Comparison of ENCODE assay signal across 8 cellular contexts in genomic region chr5:140565024-140565779, GRCh38. TPM values are rescaled to one million over a fixed set of nuclear protein-coding genes. Genes with fewer than 3 reads are reported as not detected.
DNase-seq lines count a peak whose midpoint lies in the region; ATAC-seq, FAIRE-seq and TF ChIP-seq lines count a peak whose summit lies in the region.

No MANE protein-coding gene starts in this region.

- DNase-seq in K562 (ENCODE audit: extremely low read depth in 1 of 4, low spot score in 3 of 4) (peak in 1 of 4 experiments; percentile 4), mesenchymal stem cell (peak; percentile 62), NCI-H82 treated with DMSO at 0.1 percent for 48 hours (lab: John Stamatoyannopoulos, UW; ENCODE audit: unreplicated experiment) (no peak), GOT3 (lab: John Stamatoyannopoulos, UW) (no peak), DMS153 treated with DMSO at 0.1 percent for 48 hours (lab: John Stamatoyannopoulos, UW; ENCODE audit: unreplicated experiment) (no peak), GM13976 (ENCODE audit: low spot score) (no peak)

- peak overlapping the region; percentile 68 to 88 for H3K18ac ChIP-seq in mesenchymal stem cell (ENCODE audit: low read depth in 1 of 2, low read length in 2 of 2)

- peak overlapping the region; percentile 93 to 100 for H3K9ac ChIP-seq in K562 (ENCODE audit: insufficient read depth in 1 of 2, low read depth in 2 of 2, low read length in 2 of 2)
- H3K9ac ChIP-seq in mesenchymal stem cell (ENCODE audit: low read length) = peak overlapping the region; percentile 95

- no peaks in the 10 kb centered on the region for H3K9me2 ChIP-seq in DOHH2 (replicated peaks; ENCODE audit: control insufficient read depth, low read length)

- H3K79me2 ChIP-seq in DOHH2 (ENCODE audit: control insufficient read depth, low read length) (peaks cover 35% of the 10 kb centered on the region), K562 (ENCODE audit: control insufficient read depth, insufficient read depth, low read length) (peaks cover 36% of the 10 kb centered on the region)

- H2AFZ ChIP-seq in K562 (ENCODE audit: low read depth, low read length) (peak overlapping the region; percentile 94), mesenchymal stem cell (ENCODE audit: low read depth, low read length) (peak overlapping the region; percentile 46)

- no peaks in the 10 kb centered on the region for H3F3A ChIP-seq in DOHH2 (ENCODE audit: control insufficient read depth, insufficient read depth)

- POLR2A ChIA-PET in K562 (lab: Yijun Ruan, JAX) = interaction anchor here (0.5 to 6.8 kb wide), 8 partner anchors 8 to 82 kb away, joined by 3 to 46 read pairs (median 4); partner anchors contain the start of genes EIF4EBP3, IK, NDUFA2 and SRA1

- H3K4me1 ChIP-seq in DOHH2 (ENCODE audit: control insufficient read depth, low read length) (peaks cover 23% of the 10 kb centered on the region), K562 (replicated peaks in 1 of 2; ENCODE audit: control insufficient read depth in 2 of 2, insufficient read depth in 2 of 2, low read length in 2 of 2) (peaks cover 26 to 39% of the 10 kb centered on the region in 2 experiments), mesenchymal stem cell (ENCODE audit: control insufficient read depth, insufficient read depth, low read depth, low read length) (peaks cover 29% of the 10 kb centered on the region)

- no peak for TF ChIP-seq EP300 in K562 (IDR thresholded peaks at IDR 0.05; ENCODE audit: low read length)

- H3K27ac ChIP-seq in DOHH2 (ENCODE audit: low read depth, low read length) (peak overlapping the region; percentile 31), K562 (ENCODE audit: extremely low read depth, low read depth, low read length) (peak overlapping the region; percentile 98), mesenchymal stem cell (ENCODE audit: low read length, poor library complexity, severe bottlenecking) (peak overlapping the region; percentile 77)

- FAIRE-seq in K562 (lab: Jason Lieb, UNC) = no peak

- CTCF ChIA-PET in K562 (lab: Yijun Ruan, JAX; ENCODE audit: low intra/inter-chr PET ratio) = no interaction called here

- TF ChIP-seq RAD21 in K562 (CRISPR knock-in tag; conservative IDR thresholded peaks at IDR 0.05 in 1 of 2, IDR thresholded peaks at IDR 0.05 in 1 of 2) = no peak

- no peak for TF ChIP-seq POLR2A in K562 (conservative IDR thresholded peaks at IDR 0.05)

- BruUV-seq in K562 (replicated peaks; lab: Mats Ljungman, UMichigan) = TSS peak; percentile 78

- H2BK15ac ChIP-seq in mesenchymal stem cell (ENCODE audit: low read depth, poor library complexity, severe bottlenecking) = no peak overlapping the region

- H3K9me3 ChIP-seq in DOHH2 (ENCODE audit: control insufficient read depth, insufficient read depth, low read length) (no peaks in the 10 kb centered on the region), K562 (replicated peaks; ENCODE audit: control insufficient read depth, insufficient read depth, low read depth, low read length) (no peaks in the 10 kb centered on the region), mesenchymal stem cell (ENCODE audit: control insufficient read depth, low read length) (no peaks in the 10 kb centered on the region)

- H3K4me2 ChIP-seq in DOHH2 (ENCODE audit: low read length) = peak overlapping the region; percentile 92
- H3K4me2 ChIP-seq in K562 (ENCODE audit: insufficient read depth, low read length) = peak overlapping the region; percentile 99
- H3K4me2 ChIP-seq in mesenchymal stem cell (ENCODE audit: low read length, poor library complexity, severe bottlenecking) = peak overlapping the region; percentile 69

- intact Hi-C loops in K562 (cut with micrococcal nuclease) = no loop called here

- H3K79me1 ChIP-seq in mesenchymal stem cell (replicated peaks; ENCODE audit: low read length, poor library complexity, severe bottlenecking) = peaks cover 53% of the 10 kb centered on the region

- H3K27me3 ChIP-seq in DOHH2 (ENCODE audit: control insufficient read depth, low read length) (no peaks in the 10 kb centered on the region), K562 (ENCODE audit: control insufficient read depth in 2 of 2, insufficient read depth in 2 of 2, low read length in 2 of 2) (no peaks in the 10 kb centered on the region), mesenchymal stem cell (ENCODE audit: control insufficient read depth in 1 of 2, insufficient read depth in 1 of 2, low read length in 2 of 2) (no peaks in the 10 kb centered on the region)

- H2BK120ac ChIP-seq in mesenchymal stem cell (ENCODE audit: low read depth, low read length) = peak overlapping the region; percentile 11

- H3K36me3 ChIP-seq in DOHH2 (ENCODE audit: control insufficient read depth, low read length) (peaks cover 40% of the 10 kb centered on the region), K562 (ENCODE audit: control insufficient read depth, insufficient read depth, low read length) (peaks cover 45% of the 10 kb centered on the region), mesenchymal stem cell (ENCODE audit: control insufficient read depth in 1 of 2, insufficient read depth in 2 of 2, low read depth in 1 of 2, low read length in 2 of 2) (peaks cover 50 to 56% of the 10 kb centered on the region in 2 experiments)

- peak overlapping the region; percentile 29 to 93 for H3K4ac ChIP-seq in mesenchymal stem cell (ENCODE audit: low read depth in 1 of 2, low read length in 2 of 2)

- in situ Hi-C loops in K562 (cut with MboI) = loop anchor here (5.0 kb wide), 1 partner anchor 77 kb away; no protein-coding TSS in a partner anchor
- in situ Hi-C loops in GM13976 (cut with MboI; ENCODE audit: low sequenced_read_pairs, unreplicated experiment) = no loop called here

- no peaks in the 10 kb centered on the region for H3K9me1 ChIP-seq in K562 (ENCODE audit: control insufficient read depth, insufficient read depth, low read length)

- no peak for TF ChIP-seq CTCF in DOHH2 (IDR thresholded peaks at IDR 0.05; ENCODE audit: low read depth, low read length, poor library complexity, severe bottlenecking)
- TF ChIP-seq CTCF in K562 (IDR thresholded peaks at IDR 0.05 in 2 of 3, conservative IDR thresholded peaks at IDR 0.05 in 1 of 3; ENCODE audit: insufficient read depth in 2 of 3, low read depth in 1 of 3, low read length in 3 of 3) = no peak
- no peak for TF ChIP-seq CTCF in GM13976 (IDR thresholded peaks at IDR 0.05; ENCODE audit: borderline replicate concordance, control extremely low read depth, extremely low read depth, insufficient read depth, missing control alignments)

- peak overlapping the region; percentile 33 for H2AK5ac ChIP-seq in mesenchymal stem cell (ENCODE audit: low read length, severe bottlenecking)

- peak overlapping the region in 1 of 2 experiments; percentile 79 for H3K14ac ChIP-seq in mesenchymal stem cell (ENCODE audit: low read length in 2 of 2)

- no peak overlapping the region for H2BK12ac ChIP-seq in mesenchymal stem cell (ENCODE audit: low read length in 2 of 2)

- peak; percentile 9 for ATAC-seq in HG03354 (IDR thresholded peaks at IDR 0.05; ENCODE audit: poor library complexity, severe bottlenecking, unreplicated experiment)
- ATAC-seq in K562 = no peak

- WGBS in K562 (ENCODE audit: insufficient coverage, low coverage, missing lambda C conversion rate) = under 1% methylated on average over 13 of the region's 13 CpGs
- WGBS in mesenchymal stem cell = 13% methylated on average over 13 of the region's 13 CpGs

- no peaks in the 10 kb centered on the region for H4K20me1 ChIP-seq in DOHH2 (ENCODE audit: control insufficient read depth, insufficient read depth, low read depth, low read length)
- H4K20me1 ChIP-seq in K562 (replicated peaks; ENCODE audit: control insufficient read depth, insufficient read depth, low read length) = no peaks in the 10 kb centered on the region

- peak overlapping the region; percentile 23 for H4K91ac ChIP-seq in mesenchymal stem cell (ENCODE audit: low read length)

- H4K8ac ChIP-seq in mesenchymal stem cell (ENCODE audit: low read length) = peak overlapping the region; percentile 66

- H3K23ac ChIP-seq in mesenchymal stem cell (ENCODE audit: low read length in 2 of 2) = no peak overlapping the region

- H3K4me3 ChIP-seq in DOHH2 (ENCODE audit: low read length) (peak overlapping the region; percentile 94), K562 (peak overlapping the region; percentile 75), mesenchymal stem cell (ENCODE audit: insufficient read depth in 1 of 2, low read depth in 1 of 2, low read length in 2 of 2) (peak overlapping the region; percentile 78 to 89)

- H2BK5ac ChIP-seq in mesenchymal stem cell (ENCODE audit: low read depth, low read length, poor library complexity, severe bottlenecking) = no peak overlapping the region

RNA-seq across cellular contexts. Expression of gene SLC35A4, which starts 0.6 kb away (rescaled TPM):
- total RNA-seq in K562 (2011; cell fraction: chromatin; rRNA removed; ENCODE audit: low replicate concordance) = 37.3 and 95.2 TPM in 2 replicates
- 37.6 and 42.7 TPM in 2 replicates for total RNA-seq in K562 (2011; cell fraction: nucleolus; rRNA removed)
- 57.9 and 59.2 TPM in 2 replicates for total RNA-seq in K562 (2011; cell fraction: nucleoplasm; rRNA removed)
- total RNA-seq in K562 (2014; rRNA removed) (21.8 and 37.3 TPM in 2 replicates), K562 (2014; rRNA removed; fragmentation: Illumina TruSeq; extraction: Trizol) (23.8 and 26.1 TPM in 2 replicates), K562 (2015; rRNA removed; fragmentation: Illumina TruSeq; extraction: Trizol) (23.9 and 24.8 TPM in 2 replicates), K562 (2021) (115 and 125 TPM in 2 replicates)
- polyA plus RNA-seq in K562 (2011; rRNA removed) (110 and 134 TPM in 2 replicates), K562 (2014; fragmentation: Illumina TruSeq; extraction: Trizol) (141 and 171 TPM in 2 replicates), K562 (2014; fragmentation: Nextera tagmentation; extraction: Ambion mirVana) (10 to 100 TPM; 30.0 to 42.5 TPM), K562 (2014; rRNA removed) (62.2 and 69.6 TPM in 2 replicates)
- polyA plus RNA-seq in K562 (2011; cell fraction: cytosol; rRNA removed) = 159 and 169 TPM in 2 replicates
- polyA plus RNA-seq in K562 (2011; cell fraction: nucleus; rRNA removed) = 65.9 and 94.9 TPM in 2 replicates
- polyA plus RNA-seq in K562 (2012) = 118 and 226 TPM in 2 replicates
- polyA minus RNA-seq in K562 (2011; rRNA and poly(A)+ RNA removed) = 78.8 and 99.8 TPM in 2 replicates
- polyA minus RNA-seq in K562 (2011; cell fraction: cytosol; rRNA and poly(A)+ RNA removed) = 34.6 and 53.7 TPM in 2 replicates
- 18.6 and 24.8 TPM in 2 replicates for polyA minus RNA-seq in K562 (2011; cell fraction: nucleus; rRNA and poly(A)+ RNA removed)
- 70.3 TPM for polyA plus RNA-seq in mesenchymal stem cell (2013, experiment 1 of 2)
- 71.3 TPM for polyA plus RNA-seq in mesenchymal stem cell (2013, experiment 2 of 2)

RNA-seq across cellular contexts. Expression of gene APBB3, which starts 0.8 kb away (rescaled TPM):
- total RNA-seq in K562 (2011; cell fraction: chromatin; rRNA removed; ENCODE audit: low replicate concordance) = 125 and 232 TPM in 2 replicates
- total RNA-seq in K562 (2011; cell fraction: nucleolus; rRNA removed) = 136 and 142 TPM in 2 replicates
- total RNA-seq in K562 (2011; cell fraction: nucleoplasm; rRNA removed) = 117 and 134 TPM in 2 replicates
- 9.9 and 12.1 TPM in 2 replicates for total RNA-seq in K562 (2014; rRNA removed)
- 5.4 and 6.4 TPM in 2 replicates for total RNA-seq in K562 (2014; rRNA removed; fragmentation: Illumina TruSeq; extraction: Trizol)
- total RNA-seq in K562 (2015; rRNA removed; fragmentation: Illumina TruSeq; extraction: Trizol) = 5.7 and 6.0 TPM in 2 replicates
- total RNA-seq in K562 (2021) = 14.3 and 18.7 TPM in 2 replicates
- polyA plus RNA-seq in K562 (2011; rRNA removed) = 20.5 and 40.7 TPM in 2 replicates
- polyA plus RNA-seq in K562 (2011; cell fraction: cytosol; rRNA removed) = 17.1 and 26.5 TPM in 2 replicates
- 270 and 329 TPM in 2 replicates for polyA plus RNA-seq in K562 (2011; cell fraction: nucleus; rRNA removed)
- polyA plus RNA-seq in K562 (2012) = 13.3 and 31.2 TPM in 2 replicates
- 9.5 TPM in 2 replicates for polyA plus RNA-seq in K562 (2014; fragmentation: Illumina TruSeq; extraction: Trizol)
- under 1 TPM; 0.17 to 0.67 TPM for polyA plus RNA-seq in K562 (2014; fragmentation: Nextera tagmentation; extraction: Ambion mirVana)
- 24.3 and 25.8 TPM in 2 replicates for polyA plus RNA-seq in K562 (2014; rRNA removed)
- polyA minus RNA-seq in K562 (2011; rRNA and poly(A)+ RNA removed) = 14.5 and 17.3 TPM in 2 replicates
- 4.3 and 8.7 TPM in 2 replicates for polyA minus RNA-seq in K562 (2011; cell fraction: cytosol; rRNA and poly(A)+ RNA removed)
- 44.6 and 58.9 TPM in 2 replicates for polyA minus RNA-seq in K562 (2011; cell fraction: nucleus; rRNA and poly(A)+ RNA removed)
- polyA plus RNA-seq in mesenchymal stem cell (2013, experiment 1 of 2) = 9.6 TPM
- polyA plus RNA-seq in mesenchymal stem cell (2013, experiment 2 of 2) = 9.5 TPM

RNA-seq across cellular contexts. Expression of gene SRA1, which starts 7.9 kb away (rescaled TPM):
- total RNA-seq in K562 (2011; cell fraction: chromatin; rRNA removed; ENCODE audit: low replicate concordance) = 44.2 and 57.1 TPM in 2 replicates
- total RNA-seq in K562 (2011; cell fraction: nucleolus; rRNA removed) = 30.1 and 33.9 TPM in 2 replicates
- 35.3 and 37.7 TPM in 2 replicates for total RNA-seq in K562 (2011; cell fraction: nucleoplasm; rRNA removed)
- total RNA-seq in K562 (2014; rRNA removed) (45.0 and 58.1 TPM in 2 replicates), K562 (2014; rRNA removed; fragmentation: Illumina TruSeq; extraction: Trizol) (31.6 and 31.8 TPM in 2 replicates), K562 (2015; rRNA removed; fragmentation: Illumina TruSeq; extraction: Trizol) (30.5 and 35.2 TPM in 2 replicates), K562 (2021) (45.8 and 47.4 TPM in 2 replicates)
- polyA plus RNA-seq in K562 (2011; rRNA removed) (38.8 and 41.3 TPM in 2 replicates), K562 (2014; fragmentation: Illumina TruSeq; extraction: Trizol) (43.6 and 49.5 TPM in 2 replicates), K562 (2014; fragmentation: Nextera tagmentation; extraction: Ambion mirVana) (10 to 100 TPM; 24.1 to 33.6 TPM), K562 (2014; rRNA removed) (44.4 and 50.8 TPM in 2 replicates)
- 33.4 and 34.1 TPM in 2 replicates for polyA plus RNA-seq in K562 (2011; cell fraction: cytosol; rRNA removed)
- polyA plus RNA-seq in K562 (2011; cell fraction: nucleus; rRNA removed) = 40.8 and 53.9 TPM in 2 replicates
- polyA plus RNA-seq in K562 (2012) = 36.1 and 39.8 TPM in 2 replicates
- 19.8 and 24.2 TPM in 2 replicates for polyA minus RNA-seq in K562 (2011; rRNA and poly(A)+ RNA removed)
- polyA minus RNA-seq in K562 (2011; cell fraction: cytosol; rRNA and poly(A)+ RNA removed) = 17.1 and 24.6 TPM in 2 replicates
- 13.3 and 20.3 TPM in 2 replicates for polyA minus RNA-seq in K562 (2011; cell fraction: nucleus; rRNA and poly(A)+ RNA removed)
- polyA plus RNA-seq in mesenchymal stem cell (2013, experiment 1 of 2) = 48.4 TPM
- 46.7 TPM for polyA plus RNA-seq in mesenchymal stem cell (2013, experiment 2 of 2)

RNA-seq across cellular contexts. Expression of gene EIF4EBP3, which starts 17.7 kb away (rescaled TPM):
- total RNA-seq in K562 (2011; cell fraction: chromatin; rRNA removed; ENCODE audit: low replicate concordance) = 4.1 TPM in 1 of 2 replicates, not detected in the other
- 3.3 TPM in 1 of 2 replicates, not detected in the other for total RNA-seq in K562 (2011; cell fraction: nucleolus; rRNA removed)
- total RNA-seq in K562 (2011; cell fraction: nucleoplasm; rRNA removed) = 3.9 TPM in 1 of 2 replicates, not detected in the other
- 1.3 and 2.3 TPM in 2 replicates for total RNA-seq in K562 (2014; rRNA removed)
- 2.5 and 3.8 TPM in 2 replicates for total RNA-seq in K562 (2014; rRNA removed; fragmentation: Illumina TruSeq; extraction: Trizol)
- 0.72 and 1.3 TPM in 2 replicates for total RNA-seq in K562 (2015; rRNA removed; fragmentation: Illumina TruSeq; extraction: Trizol)
- total RNA-seq in K562 (2021) = 5.7 and 7.7 TPM in 2 replicates
- polyA plus RNA-seq in K562 (2011; rRNA removed) = 3.1 and 4.7 TPM in 2 replicates
- polyA plus RNA-seq in K562 (2011; cell fraction: cytosol; rRNA removed) = 3.2 and 5.0 TPM in 2 replicates
- 3.0 and 4.1 TPM in 2 replicates for polyA plus RNA-seq in K562 (2011; cell fraction: nucleus; rRNA removed)
- polyA plus RNA-seq in K562 (2012) = 5.0 and 8.7 TPM in 2 replicates
- polyA plus RNA-seq in K562 (2014; fragmentation: Illumina TruSeq; extraction: Trizol) = 3.1 and 4.1 TPM in 2 replicates
- 1 to 10 TPM; 5.0 to 7.5 TPM for polyA plus RNA-seq in K562 (2014; fragmentation: Nextera tagmentation; extraction: Ambion mirVana)
- polyA plus RNA-seq in K562 (2014; rRNA removed) = 3.4 and 4.0 TPM in 2 replicates
- polyA minus RNA-seq in K562 (2011; rRNA and poly(A)+ RNA removed) = 0.56 and 3.0 TPM in 2 replicates
- not detected in 2 replicates for polyA minus RNA-seq in K562 (2011; cell fraction: cytosol; rRNA and poly(A)+ RNA removed)
- polyA minus RNA-seq in K562 (2011; cell fraction: nucleus; rRNA and poly(A)+ RNA removed) = 0.67 and 0.89 TPM in 2 replicates
- 8.9 TPM for polyA plus RNA-seq in mesenchymal stem cell (2013, experiment 1 of 2)
- polyA plus RNA-seq in mesenchymal stem cell (2013, experiment 2 of 2) = 8.2 TPM

Comparison
In these comparisons a context has a peak if more than half of its experiments do, and no peak if none do; other contexts are left out.
1. H3K27ac ChIP-seq: peak in every context shown above with its lines; median percentile 98 in K562; 77 in mesenchymal stem cell; 31 in DOHH2.